9 cellular contexts compared by ENCODE assay signal in the genomic region with DNA sequence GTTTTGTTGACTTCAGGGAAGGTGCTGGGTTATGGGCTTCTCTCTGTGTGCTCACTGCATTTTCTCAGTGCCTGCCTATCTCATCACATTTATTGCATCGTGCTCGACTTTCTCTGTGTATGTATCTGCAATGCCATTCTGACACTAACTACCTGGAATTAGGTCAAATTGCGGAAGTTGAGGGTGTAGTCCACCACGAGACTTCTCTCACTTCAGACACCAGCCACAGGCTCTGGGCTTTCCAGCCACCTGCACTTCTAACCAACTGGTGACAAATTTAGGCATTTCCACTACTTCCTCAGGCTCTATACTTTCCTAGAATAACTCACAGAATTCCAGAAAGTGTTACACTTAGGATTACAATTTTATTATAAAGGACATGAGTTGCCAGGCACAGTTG.
DNase-seq lines count a peak whose midpoint lies in the region; ATAC-seq, FAIRE-seq and TF ChIP-seq lines count a peak whose summit lies in the region.
"Had no signal": no experiment of that assay in that cellular context is flagged by ENCODE, and none has a peak within 500 bp of the region (broad histone marks: within the 10 kb centered on the region; RNA-seq: fewer than 3 reads in every experiment).

No MANE protein-coding gene starts in this region.

- TF ChIP-seq POLR2A in GM18505 (IDR thresholded peaks at IDR 0.05; ENCODE audit: borderline replicate concordance, extremely low read depth, insufficient read depth, insufficient read length) (no peak), GM12878 (IDR thresholded peaks at IDR 0.05; ENCODE audit: low read depth, low read length) (peak; percentile 30; the same call in 1 of the 2 replicates)

- H3K27ac ChIP-seq in GM12878 (ENCODE audit: control insufficient read depth, insufficient read depth) (peak overlapping the region; percentile 89), RWPE1 (no peak overlapping the region)

- CTCF ChIA-PET in GM12878 (lab: Yijun Ruan, JAX), result interaction anchor here (2.0 to 2.5 kb wide), 4 partner anchors 11 to 70 kb away, joined by 6 to 13 read pairs (median 9); no protein-coding TSS in a partner anchor
- CTCF ChIA-PET in RWPE1 (lab: Yijun Ruan, JAX), result no interaction called here

- TF ChIP-seq EP300 in GM12878 (IDR thresholded peaks at IDR 0.05; ENCODE audit: borderline replicate concordance in 1 of 2, control insufficient read depth in 1 of 2, low read depth in 2 of 2, low read length in 2 of 2), result peak; percentile 91 to 95

- peaks cover 21% of the 10 kb centered on the region for H3K4me1 ChIP-seq in GM12878 (ENCODE audit: control insufficient read depth, insufficient read depth, low read length)

- no peaks in the 10 kb centered on the region for H3K79me2 ChIP-seq in GM12878 (ENCODE audit: control insufficient read depth, insufficient read depth, low read length)

- no peaks in the 10 kb centered on the region for H3K27me3 ChIP-seq in GM12878 (replicated peaks in 1 of 2; ENCODE audit: control insufficient read depth in 2 of 2, insufficient read depth in 2 of 2, low read length in 1 of 2)
- H3K27me3 ChIP-seq: spleen had no signal

- SMC1A ChIA-PET in GM12878 (lab: Charles Lee; ENCODE audit: uncharacterized antibody, unreplicated experiment), result interaction anchor here (1.0 to 3.6 kb wide), 13 partner anchors 9 to 524 kb away, joined by 3 to 48 read pairs (median 11); a partner anchor contains a TSS

- 4% methylated on average over 4 of the region's 4 CpGs for WGBS in GM12878 (ENCODE audit: insufficient coverage, insufficient replicate concordance, low lambda C conversion rate, missing lambda C conversion rate)

- POLR2A ChIA-PET in GM12878 (lab: Charles Lee), result interaction anchor here (0.7 to 2.1 kb wide), 9 partner anchors 11 to 286 kb away, joined by 3 to 12 read pairs (median 4); no protein-coding TSS in a partner anchor
- POLR2A ChIA-PET in RWPE1 (lab: Yijun Ruan, JAX; ENCODE audit: low non-redundant PET), result no interaction called here

- no TSS peak for BruUV-seq in GM12878 (replicated peaks; lab: Mats Ljungman, UMichigan)

- H3K9ac ChIP-seq in GM12878 (ENCODE audit: control insufficient read depth, insufficient read depth, low read length), result peak overlapping the region; percentile 48; the same call in 1 of the 2 replicates

- H3K9me3 ChIP-seq in GM12878 (replicated peaks; ENCODE audit: control insufficient read depth, insufficient read depth, low read length), result peaks cover 6% of the 10 kb centered on the region; the same call in 2 of the 3 replicates

- no peaks in the 10 kb centered on the region for H4K20me1 ChIP-seq in GM12878 (ENCODE audit: control insufficient read depth, insufficient read depth)

- FAIRE-seq in GM12878 (lab: Jason Lieb, UNC), result peak; percentile 89

- TF ChIP-seq CTCF in GM12878 (IDR thresholded peaks at IDR 0.05 in 2 of 3, conservative IDR thresholded peaks at IDR 0.05 in 1 of 3; ENCODE audit: control insufficient read depth in 2 of 3, extremely low read depth in 1 of 3, insufficient read depth in 1 of 3, low read depth in 3 of 3, low read length in 3 of 3) (no peak), RWPE1 (conservative IDR thresholded peaks at IDR 0.05; ENCODE audit: low read depth) (no peak)

- H2AFZ ChIP-seq in GM12878 (ENCODE audit: control insufficient read depth, low read depth, low read length), result peak overlapping the region; percentile 10; the same call in 1 of the 2 replicates

- in situ Hi-C loops in GM12878 (cut with MboI), result loop anchor here (10.0 to 25.0 kb wide), 3 partner anchors 290 to 1827 kb away; no protein-coding TSS in a partner anchor

- RAD21 ChIA-PET in GM12878 (lab: Charles Lee; ENCODE audit: unreplicated experiment), result interaction anchor here (0.7 to 3.2 kb wide), 18 partner anchors 8 to 476 kb away, joined by 3 to 86 read pairs (median 6); a partner anchor contains a TSS

- H3K4me3 ChIP-seq in GM12878, result no peak overlapping the region
- H3K4me3 ChIP-seq: spleen had no signal

- ATAC-seq in GM18505 (IDR thresholded peaks at IDR 0.05; ENCODE audit: unreplicated experiment), result peak; percentile 71
- ATAC-seq in GM21526 (IDR thresholded peaks at IDR 0.05; ENCODE audit: low FRiP score, unreplicated experiment), result peak; percentile 75
- ATAC-seq in HG03432 (IDR thresholded peaks at IDR 0.05; ENCODE audit: unreplicated experiment), result peak; percentile 70
- ATAC-seq in GM12878, result peak; percentile 80

- TF ChIP-seq RAD21 in GM12878 (IDR thresholded peaks at IDR 0.05; ENCODE audit: insufficient read depth, low read depth, low read length), result peak; percentile 29; the same call in 1 of the 2 replicates

- peak overlapping the region; percentile 38; the same call in 1 of the 2 replicates for H3K4me2 ChIP-seq in GM12878 (ENCODE audit: control insufficient read depth, insufficient read depth)

- H3K36me3 ChIP-seq in GM12878 (ENCODE audit: control insufficient read depth in 2 of 2, insufficient read depth in 2 of 2, low read length in 1 of 2), result no peaks in the 10 kb centered on the region
- H3K36me3 ChIP-seq: spleen had no signal

- DNase-seq in GM12878 (ENCODE audit: low read depth, low spot score) (peak; percentile 87), middle frontal gyrus (ENCODE audit: extremely low spot score, low spot score) (no peak), RWPE1 (ENCODE audit: low spot score) (no peak), activated T-cell treated with anti-CD3 and anti-CD28 coated beads for 4 hours (no peak)
- DNase-seq in stimulated activated CD4-positive, alpha-beta T cell treated with anti-CD3 and anti-CD28 coated beads, Interleukin-4, amount 100 ng/mL, for 24 hours, result no peak
- DNase-seq: spleen had no signal

- intact Hi-C loops in GM12878 (cut with micrococcal nuclease; ENCODE audit: unreplicated experiment), result loop anchor here (1.0 to 10.0 kb wide), 6 partner anchors 26 to 900 kb away; no protein-coding TSS in a partner anchor

TF ChIP-seq in GM12878, 131 proteins besides CTCF, POLR2A, EP300 and RAD21 (continues in another document):
- TF ChIP-seq STAT3 (IDR thresholded peaks at IDR 0.05; ENCODE audit: low read depth, low read length) (0 out of 2 replicates have a peak, but pooled peaks have one; percentile 19), CREB1 (IDR thresholded peaks at IDR 0.05; ENCODE audit: low read depth) (peak; percentile 59), MXI1 (IDR thresholded peaks at IDR 0.05; ENCODE audit: low read depth, low read length) (peak; percentile 39; the same call in 1 of the 2 replicates), ASH2L (IDR thresholded peaks at IDR 0.05; ENCODE audit: borderline replicate concordance, low read depth) (no peak), ETV6 (conservative IDR thresholded peaks at IDR 0.05 in 1 of 2, IDR thresholded peaks at IDR 0.05 in 1 of 2; ENCODE audit: borderline replicate concordance in 1 of 2, low read depth in 1 of 2) (peak in 1 of 2 experiments; percentile 91; a peak in 2 of 4 replicates), RAD51 (IDR thresholded peaks at IDR 0.05) (no peak; the same call in 1 of the 2 replicates), SRF (IDR thresholded peaks at IDR 0.05; ENCODE audit: low read depth in 2 of 2, low read length in 2 of 2) (0 out of 4 replicates have a peak, but pooled peaks of 1 of the 2 experiments have one; percentile 11), PAX5 (IDR thresholded peaks at IDR 0.05; ENCODE audit: borderline replicate concordance, low read depth, low read length) (peak; percentile 68), FOXM1 (IDR thresholded peaks at IDR 0.05; ENCODE audit: low read depth, low read length) (peak; percentile 97), MYC (IDR thresholded peaks at IDR 0.05; ENCODE audit: insufficient read depth, insufficient read length, insufficient replicate concordance, low read length, severe bottlenecking) (no peak), CBX5 (IDR thresholded peaks at IDR 0.05; ENCODE audit: low read depth) (0 out of 2 replicates have a peak, but pooled peaks have one; percentile 66), NBN (IDR thresholded peaks at IDR 0.05) (no peak), CBX3 (IDR thresholded peaks at IDR 0.05; ENCODE audit: borderline replicate concordance, low read depth) (no peak), ZNF217 (IDR thresholded peaks at IDR 0.05) (peak; percentile 66; the same call in 1 of the 2 replicates), GATAD2B (conservative IDR thresholded peaks at IDR 0.05; ENCODE audit: low read depth) (0 out of 2 replicates have a peak, but pooled peaks have one; percentile 81), SMC3 (IDR thresholded peaks at IDR 0.05; ENCODE audit: borderline replicate concordance, low read length) (no peak), IRF4 (IDR thresholded peaks at IDR 0.05; ENCODE audit: low read depth, low read length) (peak; percentile 73), NR2C1 (IDR thresholded peaks at IDR 0.05) (no peak), TAF1 (IDR thresholded peaks at IDR 0.05; ENCODE audit: borderline replicate concordance, low read depth, low read length) (0 out of 2 replicates have a peak, but pooled peaks have one; percentile 36), JUNB (IDR thresholded peaks at IDR 0.05) (peak; percentile 66), SREBF1 (IDR thresholded peaks at IDR 0.05; ENCODE audit: low read length) (no peak), CHD2 (IDR thresholded peaks at IDR 0.05; ENCODE audit: borderline replicate concordance, low read depth, low read length) (peak; percentile 45; the same call in 1 of the 2 replicates), ZNF207 (IDR thresholded peaks at IDR 0.05; ENCODE audit: borderline replicate concordance) (no peak)
- TF ChIP-seq, protein P1, sequence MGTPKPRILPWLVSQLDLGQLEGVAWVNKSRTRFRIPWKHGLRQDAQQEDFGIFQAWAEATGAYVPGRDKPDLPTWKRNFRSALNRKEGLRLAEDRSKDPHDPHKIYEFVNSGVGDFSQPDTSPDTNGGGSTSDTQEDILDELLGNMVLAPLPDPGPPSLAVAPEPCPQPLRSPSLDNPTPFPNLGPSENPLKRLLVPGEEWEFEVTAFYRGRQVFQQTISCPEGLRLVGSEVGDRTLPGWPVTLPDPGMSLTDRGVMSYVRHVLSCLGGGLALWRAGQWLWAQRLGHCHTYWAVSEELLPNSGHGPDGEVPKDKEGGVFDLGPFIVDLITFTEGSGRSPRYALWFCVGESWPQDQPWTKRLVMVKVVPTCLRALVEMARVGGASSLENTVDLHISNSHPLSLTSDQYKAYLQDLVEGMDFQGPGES (IDR thresholded peaks at IDR 0.05), result no peak
- TF ChIP-seq, protein P2, sequence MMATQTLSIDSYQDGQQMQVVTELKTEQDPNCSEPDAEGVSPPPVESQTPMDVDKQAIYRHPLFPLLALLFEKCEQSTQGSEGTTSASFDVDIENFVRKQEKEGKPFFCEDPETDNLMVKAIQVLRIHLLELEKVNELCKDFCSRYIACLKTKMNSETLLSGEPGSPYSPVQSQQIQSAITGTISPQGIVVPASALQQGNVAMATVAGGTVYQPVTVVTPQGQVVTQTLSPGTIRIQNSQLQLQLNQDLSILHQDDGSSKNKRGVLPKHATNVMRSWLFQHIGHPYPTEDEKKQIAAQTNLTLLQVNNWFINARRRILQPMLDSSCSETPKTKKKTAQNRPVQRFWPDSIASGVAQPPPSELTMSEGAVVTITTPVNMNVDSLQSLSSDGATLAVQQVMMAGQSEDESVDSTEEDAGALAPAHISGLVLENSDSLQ (IDR thresholded peaks at IDR 0.05), result peak; percentile 39; the same call in 1 of the 2 replicates
